Comparison of ENCODE assay signal across 2 cellular contexts in genomic region chr6:90947184-90948064, GRCh38.
TF ChIP-seq lines count a peak whose summit lies in the region.

No MANE protein-coding gene starts in this region.

TF ChIP-seq in A549, 52 proteins besides CTCF, POLR2A, EP300 and RAD21:
- TF ChIP-seq REST (IDR thresholded peaks at IDR 0.05): peak; percentile 32; the same call in 1 of the 2 replicates
- no peak for TF ChIP-seq CBX8 (IDR thresholded peaks at IDR 0.05)

TF ChIP-seq in HCT116, 20 proteins besides CTCF, POLR2A, EP300 and RAD21 (continued from another document):
- TF ChIP-seq REST (IDR thresholded peaks at IDR 0.05; ENCODE audit: low read depth) (0 out of 2 replicates have a peak, but pooled peaks have one; percentile 4), SIN3A (IDR thresholded peaks at IDR 0.05; ENCODE audit: low read depth) (no peak), JUND (IDR thresholded peaks at IDR 0.05) (no peak), YY1 (IDR thresholded peaks at IDR 0.05; ENCODE audit: extremely low read depth, insufficient replicate concordance, low read depth, low read length) (no peak)
TF ChIP-seq in HCT116: peak in this region for 1.
